In genomic region chr10:114094795-114095194, GRCh38 we compare ENCODE assay signal across 22 cellular contexts. TPM values are rescaled to one million over a fixed set of nuclear protein-coding genes. Genes with fewer than 3 reads are reported as not detected.
DNase-seq lines count a peak whose midpoint lies in the region; ATAC-seq and TF ChIP-seq lines count a peak whose summit lies in the region.
"Had no signal": no experiment of that assay in that cellular context is flagged by ENCODE, and none has a peak within 500 bp of the region (broad histone marks: within the 10 kb centered on the region; RNA-seq: fewer than 3 reads in every experiment).

No MANE protein-coding gene starts in this region.

- H3K4me1 ChIP-seq in DOHH2 (ENCODE audit: control insufficient read depth, low read length), result peaks cover 48% of the 10 kb centered on the region
- H3K4me1 ChIP-seq: breast epithelium, lower lobe of right lung, sigmoid colon, upper lobe of right lung had no signal

- peak overlapping the region; percentile 84; the same call in 1 of the 2 replicates for H3K4me2 ChIP-seq in DOHH2 (ENCODE audit: low read length)

- H3K9me2 ChIP-seq in DOHH2 (replicated peaks; ENCODE audit: control insufficient read depth, low read length), result no peaks in the 10 kb centered on the region

- peaks cover 0 to 6% (median 1%) of the 10 kb centered on the region in 3 donors for H3K27me3 Mint-ChIP-seq in immature natural killer cell (ENCODE audit: low read depth in 3 of 3)
- peaks cover 28% of the 10 kb centered on the region for H3K27me3 Mint-ChIP-seq in activated CD4-positive, alpha-beta T cell treated with anti-CD3 and anti-CD28 coated beads, Interleukin-2, amount 10 ng/mL, durations not matched to agents 24 days and 14 days

- H3F3A ChIP-seq in DOHH2 (ENCODE audit: control insufficient read depth, insufficient read depth), result peaks cover 2% of the 10 kb centered on the region; the same call in 1 of the 2 replicates

- peaks cover 5% of the 10 kb centered on the region for H3K27me3 ChIP-seq in DOHH2 (ENCODE audit: control insufficient read depth, low read length)
- H3K27me3 ChIP-seq: breast epithelium, sigmoid colon, upper lobe of right lung had no signal

- H3K36me3 Mint-ChIP-seq in immature natural killer cell, result no peaks in the 10 kb centered on the region
- H3K36me3 Mint-ChIP-seq in activated CD4-positive, alpha-beta T cell treated with anti-CD3 and anti-CD28 coated beads, Interleukin-2, amount 10 ng/mL, durations not matched to agents 24 days and 14 days (ENCODE audit: low read depth), result no peaks in the 10 kb centered on the region

- H3K9me3 ChIP-seq in DOHH2 (ENCODE audit: control insufficient read depth, insufficient read depth, low read length), result 0 out of 2 replicates have a peak, but pooled peaks cover 3% of the 10 kb centered on the region
- H3K9me3 ChIP-seq: breast epithelium, heart right ventricle, lower lobe of right lung, sigmoid colon, upper lobe of right lung had no signal

- H3K27ac Mint-ChIP-seq in immature natural killer cell, result peak overlapping the region in 4 of 6 donors; percentile 64 to 84 (median 69)
- no peak overlapping the region for H3K27ac Mint-ChIP-seq in activated CD4-positive, alpha-beta T cell treated with anti-CD3 and anti-CD28 coated beads, Interleukin-2, amount 10 ng/mL, durations not matched to agents 24 days and 14 days
- H3K27ac Mint-ChIP-seq: dendritic cell treated with granulocyte-macrophage colony-stimulating factor and Interleukin-4, amounts not matched to agents 40 ng/mL and 50 ng/mL, for 4 days had no signal

- peaks cover 52 to 53% of the 10 kb centered on the region in 2 donors for H3K4me1 Mint-ChIP-seq in immature natural killer cell
- H3K4me1 Mint-ChIP-seq in activated CD4-positive, alpha-beta T cell treated with anti-CD3 and anti-CD28 coated beads, Interleukin-2, amount 10 ng/mL, durations not matched to agents 24 days and 14 days, result peaks cover 12% of the 10 kb centered on the region

- peak overlapping the region in 2 of 5 donors; percentile 23 to 64 for H3K4me3 Mint-ChIP-seq in immature natural killer cell
- no peak overlapping the region for H3K4me3 Mint-ChIP-seq in activated CD4-positive, alpha-beta T cell treated with anti-CD3 and anti-CD28 coated beads, Interleukin-2, amount 10 ng/mL, durations not matched to agents 24 days and 14 days
- H3K4me3 Mint-ChIP-seq: dendritic cell treated with granulocyte-macrophage colony-stimulating factor and Interleukin-4, amounts not matched to agents 40 ng/mL and 50 ng/mL, for 4 days had no signal

- DNase-seq in immature natural killer cell (no peak), putamen (ENCODE audit: low spot score) (no peak), GOT3 (lab: John Stamatoyannopoulos, UW) (no peak)
- no peak for DNase-seq in activated CD4-positive, alpha-beta T cell treated with anti-CD3 and anti-CD28 coated beads, Interleukin-2, amount 10 ng/mL, durations not matched to agents 24 days and 14 days
- DNase-seq in activated effector memory CD4-positive, alpha-beta T cell treated with anti-CD3 and anti-CD28 coated beads, Interleukin-2, amount 50 U/mL, for 16 hours, result no peak
- DNase-seq: activated CD4-positive, alpha-beta T cell treated with anti-CD3 and anti-CD28 coated beads, Interleukin-2, amount 50 U/mL, for 1 hour; activated CD8-positive, alpha-beta memory T cell treated with anti-CD3 and anti-CD28 coated beads, Interleukin-2, amount 50 U/mL, for 4 hours; activated gamma-delta T cell; heart right ventricle; lower lobe of right lung; NCI-H1417 treated with DMSO at 0.1 percent for 48 hours; NCI-H524 treated with DMSO at 0.1 percent for 48 hours; occipital lobe; sigmoid colon; upper lobe of right lung had no signal

- H4K20me1 ChIP-seq in DOHH2 (ENCODE audit: control insufficient read depth, insufficient read depth, low read depth, low read length), result no peaks in the 10 kb centered on the region

- intact Hi-C loops in activated CD4-positive, alpha-beta T cell treated with anti-CD3 and anti-CD28 coated beads, Interleukin-2, amount 10 ng/mL, durations not matched to agents 24 days and 14 days (cut with micrococcal nuclease), result no loop called here

- H3K27ac ChIP-seq in DOHH2 (ENCODE audit: low read depth, low read length), result no peak overlapping the region
- H3K27ac ChIP-seq: breast epithelium, heart right ventricle, lower lobe of right lung, sigmoid colon, upper lobe of right lung had no signal

- TF ChIP-seq CTCF in DOHH2 (IDR thresholded peaks at IDR 0.05; ENCODE audit: low read depth, low read length, poor library complexity, severe bottlenecking), result no peak

- no peak overlapping the region for H3K4me3 ChIP-seq in DOHH2 (ENCODE audit: low read length)
- H3K4me3 ChIP-seq: breast epithelium, heart right ventricle, lower lobe of right lung, sigmoid colon, upper lobe of right lung had no signal

- ATAC-seq in GM19025 (IDR thresholded peaks at IDR 0.05; ENCODE audit: low read depth, unreplicated experiment) (peak; percentile 51), HG02852 (IDR thresholded peaks at IDR 0.05; ENCODE audit: unreplicated experiment) (peak; percentile 71)
- ATAC-seq: HCT116, heart right ventricle, upper lobe of right lung had no signal

- H3K79me2 ChIP-seq in DOHH2 (ENCODE audit: control insufficient read depth, low read length), result no peaks in the 10 kb centered on the region

- no peaks in the 10 kb centered on the region for H3K9me3 Mint-ChIP-seq in immature natural killer cell
- H3K9me3 Mint-ChIP-seq in activated CD4-positive, alpha-beta T cell treated with anti-CD3 and anti-CD28 coated beads, Interleukin-2, amount 10 ng/mL, durations not matched to agents 24 days and 14 days, result no peaks in the 10 kb centered on the region

- H3K36me3 ChIP-seq in DOHH2 (ENCODE audit: control insufficient read depth, low read length), result no peaks in the 10 kb centered on the region
- H3K36me3 ChIP-seq: breast epithelium, heart right ventricle, lower lobe of right lung, sigmoid colon, upper lobe of right lung had no signal

RNA-seq across cellular contexts. Expression of gene ADRB1, which starts 51.1 kb away (rescaled TPM):
- under 1 TPM in 2 of 3 donors, not detected in 1; 0.10 to 0.12 TPM for polyA plus RNA-seq in immature natural killer cell
- not detected in 2 replicates for total RNA-seq in activated CD4-positive, alpha-beta T cell treated with anti-CD3 and anti-CD28 coated beads, Interleukin-2, amount 10 ng/mL, durations not matched to agents 24 days and 14 days
- polyA plus RNA-seq: BJ had no signal
